ENCODE assay signal across 11 cellular contexts in genomic region chr2:151878655-151879563, GRCh38. TPM values are rescaled to one million over a fixed set of nuclear protein-coding genes. Genes with fewer than 3 reads are reported as not detected.
A peak's percentile ranks its signal among the peaks of the same experiment; 100 is the strongest.
DNase-seq lines count a peak whose midpoint lies in the region; ATAC-seq and TF ChIP-seq lines count a peak whose summit lies in the region.
"Had no signal": no experiment of that assay in that cellular context is flagged by ENCODE, and none has a peak within 500 bp of the region (broad histone marks: within the 10 kb centered on the region; RNA-seq: fewer than 3 reads in every experiment).

No MANE protein-coding gene starts in this region.

- H3K27ac ChIP-seq in MM.1S (ENCODE audit: low read length): no peak overlapping the region
- H3K27ac ChIP-seq in coronary artery: peak overlapping the region; percentile 39 to 58
- no peak overlapping the region for H3K27ac ChIP-seq in psoas muscle

- no peaks in the 10 kb centered on the region for H3K36me3 ChIP-seq in MM.1S (replicated peaks; ENCODE audit: insufficient read depth, low read length)
- H3K36me3 ChIP-seq in psoas muscle (ENCODE audit: insufficient read depth in 1 of 2, low read depth in 1 of 2): no peaks in the 10 kb centered on the region

- H2AFZ ChIP-seq in MM.1S (ENCODE audit: low read length): no peak overlapping the region

- no peaks in the 10 kb centered on the region for H3K27me3 Mint-ChIP-seq in osteocyte (ENCODE audit: unreplicated experiment)

- intact Hi-C loops in psoas muscle (cut with DNase I): no loop called here

- peaks cover 29% of the 10 kb centered on the region for H3K4me1 Mint-ChIP-seq in osteocyte (ENCODE audit: unreplicated experiment)

- TF ChIP-seq CTCF in MM.1S (IDR thresholded peaks at IDR 0.05; ENCODE audit: low read length) (no peak), coronary artery (IDR thresholded peaks at IDR 0.05) (no peak), osteocyte (IDR thresholded peaks at IDR 0.05) (no peak), psoas muscle (IDR thresholded peaks at IDR 0.05) (no peak)

- H3K27me3 ChIP-seq in MM.1S (replicated peaks; ENCODE audit: insufficient read depth, low read length) (no peaks in the 10 kb centered on the region), psoas muscle (ENCODE audit: insufficient read depth in 3 of 3, low read length in 2 of 3) (no peaks in the 10 kb centered on the region)

- H3K4me1 ChIP-seq in MM.1S (ENCODE audit: low read length) (peaks cover 8% of the 10 kb centered on the region; the same call in 1 of the 2 replicates), psoas muscle (peaks cover 4% of the 10 kb centered on the region)

- no peak overlapping the region for H3K4me3 Mint-ChIP-seq in osteocyte (ENCODE audit: unreplicated experiment)

- DNase-seq in MM.1S (peak; percentile 16), coronary artery (ENCODE audit: low spot score) (no peak), osteocyte (ENCODE audit: extremely low spot score, unreplicated experiment) (no peak), psoas muscle (no peak), AG08396 (ENCODE audit: low spot score) (no peak)
- DNase-seq in stimulated activated CD4-positive, alpha-beta T cell treated with anti-CD3 and anti-CD28 coated beads, Interleukin-2, amount 100 ng/mL, for 24 hours: no peak
- DNase-seq: activated gamma-delta T cell; stimulated activated CD4-positive, alpha-beta T cell treated with anti-CD3 and anti-CD28 coated beads, Interleukin-4, amount 100 ng/mL, for 1 hour had no signal

- H3K79me2 ChIP-seq in MM.1S (ENCODE audit: low read length): no peaks in the 10 kb centered on the region

- H3K9me3 ChIP-seq in MM.1S (replicated peaks; ENCODE audit: insufficient read depth, low read length) (no peaks in the 10 kb centered on the region), psoas muscle (no peaks in the 10 kb centered on the region)

- no peaks in the 10 kb centered on the region for H3K9me3 Mint-ChIP-seq in osteocyte (ENCODE audit: unreplicated experiment)

- no peaks in the 10 kb centered on the region for H3K36me3 Mint-ChIP-seq in osteocyte (ENCODE audit: unreplicated experiment)

- H3K27ac Mint-ChIP-seq in osteocyte (ENCODE audit: unreplicated experiment): peak overlapping the region; percentile 80

- H3K4me3 ChIP-seq in MM.1S (ENCODE audit: low read length) (no peak overlapping the region), coronary artery (no peak overlapping the region), psoas muscle (no peak overlapping the region)
- H3K4me3 ChIP-seq: GM12878 had no signal

- H3K4me2 ChIP-seq in MM.1S (ENCODE audit: low read depth, low read length): no peak overlapping the region

- H3F3A ChIP-seq in MM.1S (ENCODE audit: insufficient read depth, low read length): no peaks in the 10 kb centered on the region

- no peaks in the 10 kb centered on the region for H3K9me2 ChIP-seq in MM.1S (replicated peaks; ENCODE audit: insufficient read depth, low read length)

- 75 to 80% (median 79%) methylated on average over 2 of the region's 2 CpGs for WGBS in psoas muscle, 3 donors

- ATAC-seq in GM21381 (IDR thresholded peaks at IDR 0.05; ENCODE audit: unreplicated experiment): peak; percentile 54
- ATAC-seq in psoas muscle: no peak
- ATAC-seq in HG03520 (IDR thresholded peaks at IDR 0.05; ENCODE audit: unreplicated experiment): no peak
- ATAC-seq: GM12878 had no signal

- H3K9ac ChIP-seq in MM.1S (ENCODE audit: low read length): no peak overlapping the region

- H4K20me1 ChIP-seq in MM.1S (ENCODE audit: insufficient read depth, low read length): no peaks in the 10 kb centered on the region

RNA-seq across cellular contexts. Expression of gene ARL5A, which starts 50.7 kb away (rescaled TPM):
- 41.6 and 46.5 TPM in 2 replicates for total RNA-seq in osteocyte
- 10 to 100 TPM; 42.5 to 71.9 (median 51.7) TPM for total RNA-seq in psoas muscle
- polyA plus RNA-seq in psoas muscle: 10 to 100 TPM; 11.8 to 57.5 (median 21.0) TPM

Comparison
In these comparisons a context has a peak if more than half of its experiments do, and no peak if none do; other contexts are left out.
1. H3K27ac ChIP-seq: peak in coronary artery (2 of 2); none in MM.1S (single experiment) and psoas muscle (single experiment).